Comparison of ENCODE assay signal across 8 cellular contexts in genomic region chr16:70725912-70726828, GRCh38. TPM values are rescaled to one million over a fixed set of nuclear protein-coding genes. Genes with fewer than 3 reads are reported as not detected.
DNase-seq lines count a peak whose midpoint lies in the region; ATAC-seq, FAIRE-seq and TF ChIP-seq lines count a peak whose summit lies in the region.
"Had no signal": no experiment of that assay in that cellular context is flagged by ENCODE, and none has a peak within 500 bp of the region (broad histone marks: within the 10 kb centered on the region; RNA-seq: fewer than 3 reads in every experiment).

No MANE protein-coding gene starts in this region.

- H3K9ac ChIP-seq in K562 (ENCODE audit: insufficient read depth in 1 of 2, low read depth in 2 of 2, low read length in 2 of 2) (peak overlapping the region in 1 of 2 experiments; percentile 86; a peak in 2 of 4 replicates), neural progenitor cell (no peak overlapping the region)

- H3K4me3 ChIP-seq in K562 (no peak overlapping the region), heart left ventricle (no peak overlapping the region), neural progenitor cell (no peak overlapping the region), upper lobe of left lung (no peak overlapping the region), A673 (ENCODE audit: low read depth, low read length, poor library complexity, severe bottlenecking) (no peak overlapping the region)

- 59% methylated on average over 21 of the region's 31 CpGs for WGBS in K562 (ENCODE audit: insufficient coverage, low coverage, missing lambda C conversion rate)
- 46 to 55% (median 50%) methylated on average over 27 to 31 of the region's 31 CpGs for WGBS in heart left ventricle, 4 donors
- 72 to 86% methylated on average over 22 to 31 of the region's 31 CpGs for WGBS in upper lobe of left lung, 2 donors

- TF ChIP-seq EP300 in K562 (IDR thresholded peaks at IDR 0.05; ENCODE audit: low read length) (no peak; the same call in 1 of the 2 replicates), upper lobe of left lung (IDR thresholded peaks at IDR 0.05) (no peak)

- H3K9me3 Mint-ChIP-seq in neural progenitor cell, result no peaks in the 10 kb centered on the region
- H3K9me3 Mint-ChIP-seq in activated CD4-positive, alpha-beta memory T cell treated with anti-CD3 and anti-CD28 coated beads for 36 hours, result no peaks in the 10 kb centered on the region
- H3K9me3 Mint-ChIP-seq: activated naive CD4-positive, alpha-beta T cell treated with anti-CD3 and anti-CD28 coated beads, Interleukin-2, amount 50 U/mL, for 72 hours had no signal

- H3K4me2 ChIP-seq in K562 (ENCODE audit: insufficient read depth, low read length), result peak overlapping the region; percentile 45
- no peak overlapping the region for H3K4me2 ChIP-seq in neural progenitor cell

- in situ Hi-C loops in K562 (cut with MboI), result no loop called here

- CTCF ChIA-PET in K562 (lab: Yijun Ruan, JAX; ENCODE audit: low intra/inter-chr PET ratio), result no interaction called here
- CTCF ChIA-PET in A673 (lab: Charles Lee), result no interaction called here
- CTCF ChIA-PET in activated CD4-positive, alpha-beta memory T cell treated with anti-CD3 and anti-CD28 coated beads for 36 hours (lab: Charles Lee), result interaction anchor here (0.8 kb wide), 1 partner anchor 45 kb away, joined by 4 read pairs; no protein-coding TSS in a partner anchor

- H3K4me1 Mint-ChIP-seq in neural progenitor cell, result peaks cover 31% of the 10 kb centered on the region
- H3K4me1 Mint-ChIP-seq in activated CD4-positive, alpha-beta memory T cell treated with anti-CD3 and anti-CD28 coated beads for 36 hours (ENCODE audit: low read depth), result no peaks in the 10 kb centered on the region

- H3K27me3 ChIP-seq in K562 (ENCODE audit: control insufficient read depth in 2 of 2, insufficient read depth in 2 of 2, low read length in 2 of 2), result no peaks in the 10 kb centered on the region
- H3K27me3 ChIP-seq in heart left ventricle, result no peaks in the 10 kb centered on the region
- no peaks in the 10 kb centered on the region for H3K27me3 ChIP-seq in neural progenitor cell
- H3K27me3 ChIP-seq in upper lobe of left lung, result no peaks in the 10 kb centered on the region
- H3K27me3 ChIP-seq in A673 (replicated peaks; ENCODE audit: insufficient read depth, low read depth, low read length, poor library complexity), result no peaks in the 10 kb centered on the region

- H3K36me3 ChIP-seq in K562 (ENCODE audit: control insufficient read depth, insufficient read depth, low read length), result peaks cover 33% of the 10 kb centered on the region; the same call in 2 of the 3 replicates
- peaks cover 0 to 48% (median 3%) of the 10 kb centered on the region in 9 donors for H3K36me3 ChIP-seq in heart left ventricle
- H3K36me3 ChIP-seq in neural progenitor cell, result no peaks in the 10 kb centered on the region
- H3K36me3 ChIP-seq in upper lobe of left lung, result peaks cover 0 to 17% (median 9%) of the 10 kb centered on the region in 4 donors
- H3K36me3 ChIP-seq in A673 (ENCODE audit: insufficient read depth, low read length, poor library complexity, severe bottlenecking), result peaks cover 3% of the 10 kb centered on the region

- TF ChIP-seq POLR2A in K562 (conservative IDR thresholded peaks at IDR 0.05) (no peak), heart left ventricle (IDR thresholded peaks at IDR 0.05) (no peak), upper lobe of left lung (IDR thresholded peaks at IDR 0.05) (peak in 1 of 4 donors; percentile 20)

- ATAC-seq in K562, result peak; percentile 83
- peak; percentile 65 to 76 (median 74) for ATAC-seq in heart left ventricle
- ATAC-seq in upper lobe of left lung (ENCODE audit: low FRiP score in 2 of 2), result peak; percentile 34 to 39
- ATAC-seq: activated naive CD4-positive, alpha-beta T cell treated with anti-CD3 and anti-CD28 coated beads, Interleukin-2, amount 50 U/mL, for 72 hours had no signal

- FAIRE-seq in K562 (lab: Jason Lieb, UNC), result peak; percentile 91

- H3K9me3 ChIP-seq in K562 (replicated peaks; ENCODE audit: control insufficient read depth, insufficient read depth, low read depth, low read length) (no peaks in the 10 kb centered on the region), heart left ventricle (no peaks in the 10 kb centered on the region), neural progenitor cell (ENCODE audit: low read depth) (no peaks in the 10 kb centered on the region), upper lobe of left lung (no peaks in the 10 kb centered on the region), A673 (ENCODE audit: low read depth, low read length, poor library complexity, severe bottlenecking) (no peaks in the 10 kb centered on the region)

- H3K4me3 Mint-ChIP-seq in neural progenitor cell, result no peak overlapping the region
- H3K4me3 Mint-ChIP-seq in activated CD4-positive, alpha-beta memory T cell treated with anti-CD3 and anti-CD28 coated beads for 36 hours, result no peak overlapping the region

- no peak for TF ChIP-seq CTCF in K562 (IDR thresholded peaks at IDR 0.05 in 2 of 3, conservative IDR thresholded peaks at IDR 0.05 in 1 of 3; ENCODE audit: insufficient read depth in 2 of 3, low read depth in 1 of 3, low read length in 3 of 3)
- no peak for TF ChIP-seq CTCF in heart left ventricle (IDR thresholded peaks at IDR 0.05)
- TF ChIP-seq CTCF in neural progenitor cell (IDR thresholded peaks at IDR 0.05), result no peak
- TF ChIP-seq CTCF in upper lobe of left lung (IDR thresholded peaks at IDR 0.05), result no peak
- TF ChIP-seq CTCF in A673 (conservative IDR thresholded peaks at IDR 0.05; ENCODE audit: low read depth, low read length), result no peak

- peak overlapping the region; percentile 33; the same call in 2 of the 3 replicates for H3K27ac ChIP-seq in K562 (ENCODE audit: extremely low read depth, low read depth, low read length)
- H3K27ac ChIP-seq in heart left ventricle, result peak overlapping the region; percentile 81 to 97 (median 90)
- no peak overlapping the region for H3K27ac ChIP-seq in neural progenitor cell
- H3K27ac ChIP-seq in upper lobe of left lung, result peak overlapping the region; percentile 82 to 93 (median 88)
- H3K27ac ChIP-seq in A673 (ENCODE audit: low read depth, low read length, poor library complexity, severe bottlenecking), result no peak overlapping the region

- H3K27me3 Mint-ChIP-seq in neural progenitor cell (ENCODE audit: insufficient read depth, low read depth), result no peaks in the 10 kb centered on the region
- no peaks in the 10 kb centered on the region for H3K27me3 Mint-ChIP-seq in activated CD4-positive, alpha-beta memory T cell treated with anti-CD3 and anti-CD28 coated beads for 36 hours

- H3K4me1 ChIP-seq in K562 (replicated peaks in 1 of 2; ENCODE audit: control insufficient read depth in 2 of 2, insufficient read depth in 2 of 2, low read length in 2 of 2), result peaks cover 8 to 25% of the 10 kb centered on the region in 2 experiments; a peak in 4 of 5 replicates
- H3K4me1 ChIP-seq in heart left ventricle, result peaks cover 0 to 49% (median 36%) of the 10 kb centered on the region in 12 donors
- peaks cover 24% of the 10 kb centered on the region for H3K4me1 ChIP-seq in neural progenitor cell
- peaks cover 32 to 52% (median 39%) of the 10 kb centered on the region in 4 donors for H3K4me1 ChIP-seq in upper lobe of left lung
- no peaks in the 10 kb centered on the region for H3K4me1 ChIP-seq in A673 (ENCODE audit: insufficient read depth, low read length, poor library complexity, severe bottlenecking)

- DNase-seq in K562 (ENCODE audit: extremely low read depth in 1 of 4, low spot score in 3 of 4) (peak; percentile 46 to 72 (median 56)), heart left ventricle (peak; percentile 69 to 87 (median 79)), neural progenitor cell (ENCODE audit: low spot score) (no peak), upper lobe of left lung (peak; percentile 52 to 89), A673 (ENCODE audit: low spot score) (no peak), activated gamma-delta T cell (lab: John Stamatoyannopoulos, UW) (no peak)
- no peak for DNase-seq in activated CD4-positive, alpha-beta memory T cell treated with anti-CD3 and anti-CD28 coated beads for 36 hours

- peaks cover 5% of the 10 kb centered on the region for H3K36me3 Mint-ChIP-seq in neural progenitor cell
- peaks cover 24% of the 10 kb centered on the region for H3K36me3 Mint-ChIP-seq in activated CD4-positive, alpha-beta memory T cell treated with anti-CD3 and anti-CD28 coated beads for 36 hours

- no peak for TF ChIP-seq RAD21 in K562 (CRISPR knock-in tag; conservative IDR thresholded peaks at IDR 0.05 in 1 of 2, IDR thresholded peaks at IDR 0.05 in 1 of 2)

- POLR2A ChIA-PET in K562 (lab: Yijun Ruan, JAX) (interaction anchor here (0.6 to 0.8 kb wide), 4 partner anchors 12 to 474 kb away, joined by 3 to 4 read pairs (median 3); partner anchors contain the start of gene EXOSC6), A673 (lab: Charles Lee; ENCODE audit: low non-redundant PET) (no interaction called here)
- POLR2A ChIA-PET in activated CD4-positive, alpha-beta memory T cell treated with anti-CD3 and anti-CD28 coated beads for 36 hours (lab: Charles Lee), result no interaction called here

- H3K9me1 ChIP-seq in K562 (ENCODE audit: control insufficient read depth, insufficient read depth, low read length), result peaks cover 5% of the 10 kb centered on the region

- H2AFZ ChIP-seq in K562 (ENCODE audit: low read depth, low read length) (0 out of 2 replicates have a peak overlapping the region, but pooled peaks have one; percentile 27), neural progenitor cell (replicated peaks) (no peak overlapping the region)

- peak overlapping the region; percentile 87 for H3K27ac Mint-ChIP-seq in neural progenitor cell
- H3K27ac Mint-ChIP-seq in activated CD4-positive, alpha-beta memory T cell treated with anti-CD3 and anti-CD28 coated beads for 36 hours, result no peak overlapping the region

- no peaks in the 10 kb centered on the region for H4K20me1 ChIP-seq in K562 (replicated peaks; ENCODE audit: control insufficient read depth, insufficient read depth, low read length)
- H4K20me1 ChIP-seq in neural progenitor cell (ENCODE audit: low read depth), result no peaks in the 10 kb centered on the region

- intact Hi-C loops in K562 (cut with micrococcal nuclease) (no loop called here), heart left ventricle (cut with DNase I) (no loop called here), A673 (cut with micrococcal nuclease; ENCODE audit: unreplicated experiment) (no loop called here)
- intact Hi-C loops in activated CD4-positive, alpha-beta memory T cell treated with anti-CD3 and anti-CD28 coated beads for 36 hours (cut with micrococcal nuclease), result no loop called here

- BruUV-seq in K562 (replicated peaks; lab: Mats Ljungman, UMichigan) (no TSS peak), A673 (replicated peaks; lab: Mats Ljungman, UMichigan) (no TSS peak)

- H3F3A ChIP-seq in neural progenitor cell (ENCODE audit: low read depth), result no peaks in the 10 kb centered on the region

- H3K79me2 ChIP-seq in K562 (ENCODE audit: control insufficient read depth, insufficient read depth, low read length) (no peaks in the 10 kb centered on the region), neural progenitor cell (ENCODE audit: low read depth) (no peaks in the 10 kb centered on the region)

RNA-seq across cellular contexts. Expression of gene MTSS2, which starts 40.3 kb away (rescaled TPM):
- 15.0 and 50.2 TPM in 2 replicates for total RNA-seq in K562 (2011; cell fraction: chromatin; rRNA removed; ENCODE audit: low replicate concordance)
- total RNA-seq in K562 (2011; cell fraction: nucleolus; rRNA removed), result 41.7 and 44.2 TPM in 2 replicates
- 20.2 and 24.3 TPM in 2 replicates for total RNA-seq in K562 (2011; cell fraction: nucleoplasm; rRNA removed)
- total RNA-seq in K562 (2014; rRNA removed), result 15.4 and 22.4 TPM in 2 replicates
- total RNA-seq in K562 (2014; rRNA removed; fragmentation: Illumina TruSeq; extraction: Trizol), result 4.8 and 9.1 TPM in 2 replicates
- total RNA-seq in K562 (2015; rRNA removed; fragmentation: Illumina TruSeq; extraction: Trizol), result 20.6 and 24.2 TPM in 2 replicates
- 51.2 and 60.3 TPM in 2 replicates for total RNA-seq in K562 (2021)
- 16.9 and 21.5 TPM in 2 replicates for polyA plus RNA-seq in K562 (2011; rRNA removed)
- polyA plus RNA-seq in K562 (2011; cell fraction: cytosol; rRNA removed), result 13.3 and 40.6 TPM in 2 replicates
- 40.9 and 91.6 TPM in 2 replicates for polyA plus RNA-seq in K562 (2011; cell fraction: nucleus; rRNA removed)
- 55.8 and 57.7 TPM in 2 replicates for polyA plus RNA-seq in K562 (2012)
- polyA plus RNA-seq in K562 (2014; fragmentation: Illumina TruSeq; extraction: Trizol), result 36.2 and 45.7 TPM in 2 replicates
- under 1 TPM; 0.11 to 0.32 TPM for polyA plus RNA-seq in K562 (2014; fragmentation: Nextera tagmentation; extraction: Ambion mirVana)
- 31.1 and 46.9 TPM in 2 replicates for polyA plus RNA-seq in K562 (2014; rRNA removed)
- 6.7 and 12.5 TPM in 2 replicates for polyA minus RNA-seq in K562 (2011; rRNA and poly(A)+ RNA removed)
- 27.2 and 41.8 TPM in 2 replicates for polyA minus RNA-seq in K562 (2011; cell fraction: cytosol; rRNA and poly(A)+ RNA removed)
- 20.1 and 25.2 TPM in 2 replicates for polyA minus RNA-seq in K562 (2011; cell fraction: nucleus; rRNA and poly(A)+ RNA removed)
- 10 to 100 TPM; 51.9 to 90.9 (median 72.2) TPM for total RNA-seq in heart left ventricle
- polyA plus RNA-seq in heart left ventricle, result 10 to 100 TPM; 58.8 to 97.1 TPM
- 6.2 and 22.1 TPM in 2 replicates for total RNA-seq in neural progenitor cell (ENCODE audit: low replicate concordance)
- total RNA-seq in upper lobe of left lung, result 100 to 1,000 TPM in 1 of 6 donors, 10 to 100 TPM in 5; 40.7 to 202 (median 72.4) TPM
- total RNA-seq in A673 (2021), result 47.6 and 54.8 TPM in 2 replicates
- total RNA-seq in activated CD4-positive, alpha-beta memory T cell treated with anti-CD3 and anti-CD28 coated beads for 36 hours, result 1 to 10 TPM in 1 of 2 experiments, under 1 TPM in 1; 0.29 to 1.1 TPM

Comparison
In these comparisons a context has a peak if more than half of its experiments do, and no peak if none do; other contexts are left out.
1. DNase-seq: peak in K562 (4 of 4), heart left ventricle (5 of 5) and upper lobe of left lung (2 of 2); none in neural progenitor cell (single experiment), A673 (single experiment), activated gamma-delta T cell (single experiment) and activated CD4-positive, alpha-beta memory T cell treated with anti-CD3 and anti-CD28 coated beads for 36 hours (single experiment).
2. H3K27ac ChIP-seq: peak in K562 (single experiment), heart left ventricle (12 of 12) and upper lobe of left lung (4 of 4); none in neural progenitor cell (single experiment) and A673 (single experiment).
3. Peak in every context shown above with its lines, with median percentiles within 50 percentile points of each other: ATAC-seq.